ENCODE assay signal across 20 cellular contexts in the genomic region with DNA sequence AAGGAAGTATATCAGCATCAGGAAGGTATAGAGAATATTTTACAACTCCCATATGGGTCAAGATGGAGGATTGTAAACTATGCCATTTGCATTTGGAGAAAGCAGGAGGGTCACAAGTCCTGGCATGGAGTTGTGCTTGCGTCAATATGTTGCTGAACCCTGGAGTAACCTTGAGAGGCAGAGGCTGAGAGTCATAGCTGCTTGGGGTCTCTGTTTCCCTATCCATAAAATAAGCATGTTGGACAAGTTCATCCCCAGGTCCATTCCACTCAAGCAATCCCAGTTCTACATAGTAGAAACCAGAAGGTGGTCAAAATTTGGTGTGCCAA.
DNase-seq lines count a peak whose midpoint lies in the region; ATAC-seq and TF ChIP-seq lines count a peak whose summit lies in the region.
"Had no signal": no experiment of that assay in that cellular context is flagged by ENCODE, and none has a peak within 500 bp of the region (broad histone marks: within the 10 kb centered on the region; RNA-seq: fewer than 3 reads in every experiment).

No MANE protein-coding gene starts in this region.

- no peak for TF ChIP-seq POLR2A in body of pancreas (IDR thresholded peaks at IDR 0.05)

- peak overlapping the region; percentile 45; the same call in 1 of the 2 replicates for H3K27ac ChIP-seq in HEK293 (ENCODE audit: extremely low read depth, low read depth, low read length)
- H3K27ac ChIP-seq in body of pancreas, result peak overlapping the region; percentile 66 to 84 (median 75)
- H3K27ac ChIP-seq: A549, BLaER1, dorsolateral prefrontal cortex, SJSA1, testis had no signal

- ATAC-seq in body of pancreas (no peak), HG03159 (IDR thresholded peaks at IDR 0.05; ENCODE audit: unreplicated experiment) (no peak)

- H3K9me3 Mint-ChIP-seq in Calu3 (ENCODE audit: low read depth, unreplicated experiment), result no peaks in the 10 kb centered on the region
- H3K9me3 Mint-ChIP-seq: activated naive CD8-positive, alpha-beta T cell treated with anti-CD3 and anti-CD28 coated beads, Interleukin-2, amount 10 ng/mL, durations not matched to agents 7 days and 5 days; GM23338 had no signal

- H3K4me1 Mint-ChIP-seq in Calu3 (ENCODE audit: low read depth, unreplicated experiment), result peaks cover 47% of the 10 kb centered on the region
- H3K4me1 Mint-ChIP-seq: activated naive CD8-positive, alpha-beta T cell treated with anti-CD3 and anti-CD28 coated beads, Interleukin-2, amount 10 ng/mL, durations not matched to agents 7 days and 5 days had no signal

- DNase-seq in Calu3, result peak; percentile 37
- DNase-seq in body of pancreas, result peak; percentile 28 to 52 (median 49)
- no peak for DNase-seq in stimulated activated CD4-positive, alpha-beta T cell treated with anti-CD3 and anti-CD28 coated beads, Interleukin-1b, Interleukin-23, amount 100 ng/mL, for 48 hours
- no peak for DNase-seq in NAMALWA (ENCODE audit: low spot score)
- no peak for DNase-seq in kidney tubule cell (ENCODE audit: low spot score)
- DNase-seq: activated naive CD8-positive, alpha-beta T cell treated with anti-CD3 and anti-CD28 coated beads, Interleukin-2, amount 10 ng/mL, durations not matched to agents 7 days and 5 days; dorsolateral prefrontal cortex; GDM1; head of caudate nucleus; Karpas-422; mesenchymal stem cell; testis had no signal

- H3K9ac ChIP-seq in mucosa of stomach (ENCODE audit: low read length), result peak overlapping the region; percentile 31
- H3K9ac ChIP-seq: BLaER1 had no signal

- H3K9me3 ChIP-seq in HEK293 (ENCODE audit: control insufficient read depth, insufficient read depth, low read depth, low read length) (no peaks in the 10 kb centered on the region), body of pancreas (no peaks in the 10 kb centered on the region), mucosa of stomach (ENCODE audit: control insufficient read depth, low read length) (no peaks in the 10 kb centered on the region)
- H3K9me3 ChIP-seq: A549, BLaER1, SJSA1, testis had no signal

- H3K36me3 ChIP-seq in HEK293 (ENCODE audit: control insufficient read depth in 2 of 2, insufficient read depth in 1 of 2, low read length in 2 of 2), result no peaks in the 10 kb centered on the region
- H3K36me3 ChIP-seq in body of pancreas (replicated peaks in 1 of 2; ENCODE audit: insufficient read depth in 1 of 2, low read depth in 2 of 2), result no peaks in the 10 kb centered on the region
- H3K36me3 ChIP-seq in mucosa of stomach (ENCODE audit: control insufficient read depth, insufficient read depth, low read length), result no peaks in the 10 kb centered on the region
- H3K36me3 ChIP-seq: BLaER1, SJSA1 had no signal

- H3K4me3 Mint-ChIP-seq in Calu3 (ENCODE audit: low read depth, unreplicated experiment), result peak overlapping the region; percentile 41
- H3K4me3 Mint-ChIP-seq: activated naive CD8-positive, alpha-beta T cell treated with anti-CD3 and anti-CD28 coated beads, Interleukin-2, amount 10 ng/mL, durations not matched to agents 7 days and 5 days; GM23338 had no signal

- peak overlapping the region; percentile 94 for H3K27ac Mint-ChIP-seq in Calu3 (ENCODE audit: unreplicated experiment)
- H3K27ac Mint-ChIP-seq: activated naive CD8-positive, alpha-beta T cell treated with anti-CD3 and anti-CD28 coated beads, Interleukin-2, amount 10 ng/mL, durations not matched to agents 7 days and 5 days; GM23338 had no signal

- no peaks in the 10 kb centered on the region for H3K27me3 Mint-ChIP-seq in Calu3 (ENCODE audit: unreplicated experiment)

- H3K36me3 Mint-ChIP-seq in Calu3 (ENCODE audit: insufficient read depth, unreplicated experiment), result peaks cover 18% of the 10 kb centered on the region
- H3K36me3 Mint-ChIP-seq: activated naive CD8-positive, alpha-beta T cell treated with anti-CD3 and anti-CD28 coated beads, Interleukin-2, amount 10 ng/mL, durations not matched to agents 7 days and 5 days had no signal

- intact Hi-C loops in Calu3 (cut with micrococcal nuclease; ENCODE audit: unreplicated experiment), result loop anchor here (1.0 to 10.0 kb wide), 13 partner anchors 27 to 525 kb away; no protein-coding TSS in a partner anchor
- intact Hi-C loops in body of pancreas (cut with DNase I), result no loop called here

- H3K4me1 ChIP-seq in HEK293 (ENCODE audit: control insufficient read depth, insufficient read depth, low read length), result peaks cover 23% of the 10 kb centered on the region
- peaks cover 42% of the 10 kb centered on the region for H3K4me1 ChIP-seq in body of pancreas
- peaks cover 39% of the 10 kb centered on the region for H3K4me1 ChIP-seq in mucosa of stomach (ENCODE audit: control insufficient read depth, insufficient read depth, low read length)
- H3K4me1 ChIP-seq: A549, SJSA1, testis had no signal

- TF ChIP-seq CTCF in Calu3 (IDR thresholded peaks at IDR 0.05; ENCODE audit: unreplicated experiment), result no peak
- TF ChIP-seq CTCF in HEK293 (tag by site-specific recombination; IDR thresholded peaks at IDR 0.05), result no peak
- no peak for TF ChIP-seq CTCF in body of pancreas (IDR thresholded peaks at IDR 0.05)

- no peak overlapping the region for H3K4me3 ChIP-seq in HEK293 (ENCODE audit: low read depth, low read length)
- no peak overlapping the region for H3K4me3 ChIP-seq in body of pancreas
- H3K4me3 ChIP-seq in mucosa of stomach (ENCODE audit: low read length), result peak overlapping the region; percentile 27
- H3K4me3 ChIP-seq: A549, BLaER1, dorsolateral prefrontal cortex, GM12878, GM23338, SJSA1, testis had no signal

- 20 to 41% methylated on average over 1 of the region's 1 CpG for WGBS in body of pancreas, 2 donors

- CTCF ChIA-PET in Calu3 (lab: Charles Lee), result interaction anchor here (0.9 to 4.9 kb wide), 29 partner anchors 10 to 438 kb away, joined by 3 to 84 read pairs (median 4); no protein-coding TSS in a partner anchor
- CTCF ChIA-PET in HEK293 (lab: Yijun Ruan, JAX), result interaction anchor here (0.6 to 3.0 kb wide), 8 partner anchors 12 to 365 kb away, joined by 3 to 10 read pairs (median 4); no protein-coding TSS in a partner anchor

- TSS peak; percentile 73 for BruUV-seq in Calu3 (replicated peaks; lab: Mats Ljungman, UMichigan)

- POLR2A ChIA-PET in HEK293 (lab: Yijun Ruan, JAX), result no interaction called here

- H3K27me3 ChIP-seq in body of pancreas, result no peaks in the 10 kb centered on the region
- no peaks in the 10 kb centered on the region for H3K27me3 ChIP-seq in mucosa of stomach (ENCODE audit: control insufficient read depth, insufficient read depth, low read length)
- H3K27me3 ChIP-seq: BLaER1, SJSA1, testis had no signal

TF ChIP-seq in HEK293, 187 proteins besides CTCF, POLR2A, EP300 and RAD21:
- TF ChIP-seq ZNF514 (tag by site-specific recombination; IDR thresholded peaks at IDR 0.05), result no peak

Comparison
In these comparisons a context has a peak if more than half of its experiments do, and no peak if none do; other contexts are left out.
1. DNase-seq: peak in Calu3 (single experiment) and body of pancreas (4 of 4); none in stimulated activated CD4-positive, alpha-beta T cell treated with anti-CD3 and anti-CD28 coated beads, Interleukin-1b, Interleukin-23, amount 100 ng/mL, for 48 hours (single experiment), NAMALWA (single experiment) and kidney tubule cell (single experiment).